ENCODE assay signal across 14 cellular contexts in the genomic region with DNA sequence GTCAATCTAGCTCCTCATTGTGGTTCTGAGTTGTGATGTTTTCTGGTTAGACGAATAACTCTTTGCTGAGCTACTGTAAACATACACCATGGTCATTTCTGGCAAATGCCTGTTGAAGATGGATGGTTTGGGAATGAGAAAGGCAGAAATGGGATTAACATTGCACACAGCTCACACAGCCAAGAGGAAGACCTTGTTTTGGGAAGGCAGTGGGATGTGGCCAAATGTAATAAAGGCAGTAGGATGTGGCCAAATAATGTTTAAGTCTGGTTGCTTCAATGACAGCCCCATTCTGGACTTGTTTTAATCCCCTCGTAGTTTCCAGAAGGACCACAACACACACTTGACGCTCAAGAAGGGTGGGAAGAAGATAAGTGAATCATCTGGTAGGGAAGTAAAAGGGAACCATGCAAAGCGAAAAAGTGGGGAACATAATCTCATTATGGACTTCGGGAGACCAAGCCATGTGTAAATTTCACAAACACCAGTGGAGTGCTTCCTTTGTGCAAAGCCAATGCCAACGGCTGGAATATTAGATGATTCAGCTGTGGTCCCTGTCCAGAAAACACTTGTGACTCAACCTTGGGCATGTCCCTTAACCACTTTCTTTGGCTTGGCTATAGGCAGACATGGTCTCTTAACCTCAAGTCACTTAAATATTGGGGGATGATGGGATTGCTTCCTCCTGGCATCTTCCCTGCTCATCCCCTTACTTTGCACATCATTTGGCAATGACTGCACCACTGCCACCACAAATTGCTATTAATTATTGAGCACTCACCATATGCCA.
DNase-seq lines count a peak whose midpoint lies in the region; ATAC-seq and TF ChIP-seq lines count a peak whose summit lies in the region.
"Had no signal": no experiment of that assay in that cellular context is flagged by ENCODE, and none has a peak within 500 bp of the region (broad histone marks: within the 10 kb centered on the region; RNA-seq: fewer than 3 reads in every experiment).

No MANE protein-coding gene starts in this region.

- POLR2A ChIA-PET in PC-9 (lab: Charles Lee; ENCODE audit: unreplicated experiment): no interaction called here

- no peak overlapping the region for H3K9ac ChIP-seq in GM23248

- 54 to 63% methylated on average over 6 of the region's 6 CpGs for WGBS in GM23248 (ENCODE audit: low coverage in 1 of 2, low lambda C conversion rate in 2 of 2, missing lambda C conversion rate in 2 of 2), 2 experiments
- WGBS in right lobe of liver (ENCODE audit: insufficient coverage, low coverage, low lambda C conversion rate, missing lambda C conversion rate): 86% methylated on average over 3 of the region's 6 CpGs

- H3K4me3 ChIP-seq in GM23248 (no peak overlapping the region), PC-9 (no peak overlapping the region), fibroblast of the aortic adventitia (ENCODE audit: low read depth, low read length) (no peak overlapping the region), right lobe of liver (no peak overlapping the region), BE2C (ENCODE audit: low read depth, low read length) (no peak overlapping the region)
- H3K4me3 ChIP-seq: SJCRH30 had no signal

- H2AFZ ChIP-seq in GM23248 (no peak overlapping the region), PC-9 (no peak overlapping the region)

- H3K79me2 ChIP-seq in GM23248 (ENCODE audit: insufficient read depth) (no peaks in the 10 kb centered on the region), PC-9 (ENCODE audit: low read depth) (peaks cover 46% of the 10 kb centered on the region)

- no peaks in the 10 kb centered on the region for H3K36me3 ChIP-seq in GM23248 (ENCODE audit: low read depth)
- H3K36me3 ChIP-seq in PC-9 (ENCODE audit: low read depth): no peaks in the 10 kb centered on the region
- no peaks in the 10 kb centered on the region for H3K36me3 ChIP-seq in right lobe of liver
- no peaks in the 10 kb centered on the region for H3K36me3 ChIP-seq in BE2C
- H3K36me3 ChIP-seq: SJCRH30 had no signal

- TF ChIP-seq POLR2A in right lobe of liver (IDR thresholded peaks at IDR 0.05): no peak

- H3K4me2 ChIP-seq in GM23248 (ENCODE audit: unreplicated experiment) (no peak overlapping the region), PC-9 (no peak overlapping the region)

- DNase-seq in GM23248 (peak; percentile 69), PC-9 (no peak), fibroblast of the aortic adventitia (ENCODE audit: low read depth) (peak; percentile 20), right lobe of liver (no peak), BE2C (no peak), NCI-H82 treated with DMSO at 0.1 percent for 48 hours (lab: John Stamatoyannopoulos, UW; ENCODE audit: unreplicated experiment) (no peak), SK-N-DZ (ENCODE audit: low spot score) (no peak)
- DNase-seq: H9, KG1, NCI-H187 treated with DMSO at 0.1 percent for 48 hours, NCI-H526 treated with DMSO at 0.1 percent for 48 hours, SJCRH30, T-helper 2 cell had no signal

- no peak overlapping the region for H3K27ac ChIP-seq in GM23248
- 0 out of 2 replicates have a peak overlapping the region, but pooled peaks have one; percentile 82 for H3K27ac ChIP-seq in PC-9
- no peak overlapping the region for H3K27ac ChIP-seq in right lobe of liver
- H3K27ac ChIP-seq: C4-2B, SJCRH30 had no signal

- intact Hi-C loops in PC-9 (cut with micrococcal nuclease; ENCODE audit: unreplicated experiment): no loop called here
- intact Hi-C loops in right lobe of liver (cut with DNase I): no loop called here

- H3K4me1 ChIP-seq in GM23248 (ENCODE audit: insufficient read depth) (peaks cover 19% of the 10 kb centered on the region), PC-9 (replicated peaks; ENCODE audit: insufficient read depth) (peaks cover 34% of the 10 kb centered on the region), right lobe of liver (peaks cover 0 to 6% (median 0%) of the 10 kb centered on the region in 4 donors), BE2C (no peaks in the 10 kb centered on the region)

- no peaks in the 10 kb centered on the region for H3K9me3 ChIP-seq in GM23248 (ENCODE audit: low read depth)
- H3K9me3 ChIP-seq in PC-9 (ENCODE audit: insufficient read depth, low read depth): no peaks in the 10 kb centered on the region
- no peaks in the 10 kb centered on the region for H3K9me3 ChIP-seq in right lobe of liver
- no peaks in the 10 kb centered on the region for H3K9me3 ChIP-seq in BE2C
- H3K9me3 ChIP-seq: SJCRH30 had no signal

- CTCF ChIA-PET in PC-9 (lab: Charles Lee): no interaction called here

- no peaks in the 10 kb centered on the region for H3K27me3 ChIP-seq in GM23248 (replicated peaks; ENCODE audit: insufficient read depth)
- no peaks in the 10 kb centered on the region for H3K27me3 ChIP-seq in PC-9 (ENCODE audit: insufficient read depth, low read depth)
- no peaks in the 10 kb centered on the region for H3K27me3 ChIP-seq in right lobe of liver
- no peaks in the 10 kb centered on the region for H3K27me3 ChIP-seq in BE2C
- H3K27me3 ChIP-seq: SJCRH30 had no signal

- no peak for TF ChIP-seq CTCF in PC-9 (conservative IDR thresholded peaks at IDR 0.05)
- no peak for TF ChIP-seq CTCF in fibroblast of the aortic adventitia (IDR thresholded peaks at IDR 0.05; ENCODE audit: insufficient read depth, low read length)
- TF ChIP-seq CTCF in right lobe of liver (IDR thresholded peaks at IDR 0.05): no peak
- TF ChIP-seq CTCF in BE2C (IDR thresholded peaks at IDR 0.05; ENCODE audit: low read depth, low read length): no peak

- H3F3A ChIP-seq in GM23248 (ENCODE audit: insufficient read depth): peaks cover 7% of the 10 kb centered on the region; the same call in 1 of the 2 replicates
- H3F3A ChIP-seq in PC-9 (ENCODE audit: insufficient read depth, low read depth): peaks cover 32% of the 10 kb centered on the region

- no TSS peak for BruUV-seq in PC-9 (replicated peaks; lab: Mats Ljungman, UMichigan)

- ATAC-seq in right lobe of liver: no peak

- H4K20me1 ChIP-seq in GM23248 (ENCODE audit: insufficient read depth): no peaks in the 10 kb centered on the region
- H4K20me1 ChIP-seq in PC-9 (ENCODE audit: insufficient read depth): no peaks in the 10 kb centered on the region

- no peaks in the 10 kb centered on the region for H3K9me2 ChIP-seq in GM23248 (ENCODE audit: insufficient read depth)
- no peaks in the 10 kb centered on the region for H3K9me2 ChIP-seq in PC-9 (ENCODE audit: insufficient read depth)

- in situ Hi-C loops in GM23248 (cut with MboI): no loop called here

Comparison
In these comparisons a context has a peak if more than half of its experiments do, and no peak if none do; other contexts are left out.
1. DNase-seq: peak in GM23248 (single experiment) and fibroblast of the aortic adventitia (single experiment); none in PC-9 (0 of 2), right lobe of liver (0 of 3), BE2C (single experiment), NCI-H82 treated with DMSO at 0.1 percent for 48 hours (single experiment) and SK-N-DZ (single experiment).